In genomic region chr4:2253160-2254084, GRCh38 we compare ENCODE assay signal across 11 cellular contexts. TPM values are rescaled to one million over a fixed set of nuclear protein-coding genes. Genes with fewer than 3 reads are reported as not detected.
A peak's percentile ranks its signal among the peaks of the same experiment; 100 is the strongest.
DNase-seq lines count a peak whose midpoint lies in the region; ATAC-seq and TF ChIP-seq lines count a peak whose summit lies in the region.
"Had no signal": no experiment of that assay in that cellular context is flagged by ENCODE, and none has a peak within 500 bp of the region (broad histone marks: within the 10 kb centered on the region; RNA-seq: fewer than 3 reads in every experiment).

No MANE protein-coding gene starts in this region.

- DNase-seq in GM23338 (ENCODE audit: low spot score) (no peak), iPS-NIHi11 (ENCODE audit: low spot score) (peak; percentile 6), spleen (peak; percentile 72), PC-3 (no peak), OCI-M1 (lab: John Stamatoyannopoulos, UW) (no peak)
- DNase-seq in activated T-helper 2 cell treated with anti-CD3 and anti-CD28 coated beads, Interferon-gamma antibody, Interleukin-2, Interleukin-4, amounts not matched to agents 10 μg/mL and 5 μg/mL and 100 μg/mL, durations not matched to agents 14 hours and 24 hours and 36 hours (ENCODE audit: low spot score), result peak; percentile 7
- DNase-seq: activated T-cell treated with anti-CD3 and anti-CD28 coated beads for 4 hours, MG63 had no signal

- H3F3A ChIP-seq in GM23338 (replicated peaks; ENCODE audit: low read depth) (no peaks in the 10 kb centered on the region), PC-3 (ENCODE audit: low read length, unreplicated experiment) (no peaks in the 10 kb centered on the region)

- H3K4me1 ChIP-seq in GM23338 (ENCODE audit: insufficient read depth) (peaks cover 5% of the 10 kb centered on the region; the same call in 1 of the 2 replicates), spleen (peaks cover 21 to 96% (median 67%) of the 10 kb centered on the region in 6 donors), PC-3 (ENCODE audit: insufficient read depth, low read length) (no peaks in the 10 kb centered on the region)

- no peak overlapping the region for H3K27ac ChIP-seq in GM23338 (ENCODE audit: low read depth)
- peak overlapping the region in 4 of 8 donors; percentile 1 to 45 (median 16) for H3K27ac ChIP-seq in spleen
- no peak overlapping the region for H3K27ac ChIP-seq in PC-3 (ENCODE audit: low read length)

- no peaks in the 10 kb centered on the region for H3K9me3 ChIP-seq in spleen
- no peaks in the 10 kb centered on the region for H3K9me3 ChIP-seq in PC-3 (ENCODE audit: low read length)
- H3K9me3 ChIP-seq: breast epithelium, MG63 had no signal

- H4K20me1 ChIP-seq in GM23338 (replicated peaks; ENCODE audit: insufficient read depth), result no peaks in the 10 kb centered on the region
- H4K20me1 ChIP-seq in PC-3 (ENCODE audit: low read length), result no peaks in the 10 kb centered on the region

- POLR2A ChIA-PET in PC-3 (lab: Charles Lee; ENCODE audit: unreplicated experiment), result no interaction called here

- 86 to 89% (median 89%) methylated on average over 27 to 32 of the region's 32 CpGs for WGBS in spleen, 5 donors

- H3K36me3 ChIP-seq in GM23338 (ENCODE audit: insufficient read depth), result no peaks in the 10 kb centered on the region
- peaks cover 0 to 100% (median 73%) of the 10 kb centered on the region in 6 donors for H3K36me3 ChIP-seq in spleen
- no peaks in the 10 kb centered on the region for H3K36me3 ChIP-seq in PC-3 (ENCODE audit: low read depth, low read length)
- H3K36me3 ChIP-seq: breast epithelium, MG63 had no signal

- peaks cover 15% of the 10 kb centered on the region for H3K4me1 Mint-ChIP-seq in GM23338
- no peaks in the 10 kb centered on the region for H3K4me1 Mint-ChIP-seq in activated T-helper 2 cell treated with anti-CD3 and anti-CD28 coated beads, Interferon-gamma antibody, Interleukin-2, Interleukin-4, amounts not matched to agents 10 μg/mL and 5 μg/mL and 100 μg/mL, durations not matched to agents 14 hours and 24 hours and 36 hours (ENCODE audit: low read depth)

- H3K27me3 Mint-ChIP-seq in GM23338 (ENCODE audit: insufficient read depth, low read depth, poor library complexity), result peaks cover 7% of the 10 kb centered on the region
- H3K27me3 Mint-ChIP-seq in activated T-helper 2 cell treated with anti-CD3 and anti-CD28 coated beads, Interferon-gamma antibody, Interleukin-2, Interleukin-4, amounts not matched to agents 10 μg/mL and 5 μg/mL and 100 μg/mL, durations not matched to agents 14 hours and 24 hours and 36 hours (ENCODE audit: low read depth), result no peaks in the 10 kb centered on the region

- no peak overlapping the region for H3K4me2 ChIP-seq in GM23338
- no peak overlapping the region for H3K4me2 ChIP-seq in PC-3 (ENCODE audit: low read length)

- peak overlapping the region; percentile 70; the same call in 1 of the 2 replicates for H3K27ac Mint-ChIP-seq in GM23338
- H3K27ac Mint-ChIP-seq in activated T-helper 2 cell treated with anti-CD3 and anti-CD28 coated beads, Interferon-gamma antibody, Interleukin-2, Interleukin-4, amounts not matched to agents 10 μg/mL and 5 μg/mL and 100 μg/mL, durations not matched to agents 14 hours and 24 hours and 36 hours, result no peak overlapping the region
- H3K27ac Mint-ChIP-seq: T-helper 2 cell treated with Interferon-gamma antibody and Interleukin-4, amounts not matched to agents 5 μg/mL and 100 μg/mL, for 36 hours had no signal

- TF ChIP-seq CTCF in GM23338 (conservative IDR thresholded peaks at IDR 0.05; ENCODE audit: low read depth in 2 of 2) (no peak), spleen (IDR thresholded peaks at IDR 0.05 in 8 of 11, conservative IDR thresholded peaks at IDR 0.05 in 3 of 11) (no peak), PC-3 (conservative IDR thresholded peaks at IDR 0.05; ENCODE audit: low read depth, low read length) (no peak)

- no peak for TF ChIP-seq POLR2A in spleen (IDR thresholded peaks at IDR 0.05)

- H3K9me2 ChIP-seq in GM23338 (ENCODE audit: insufficient read depth) (no peaks in the 10 kb centered on the region), PC-3 (replicated peaks; ENCODE audit: low read length) (no peaks in the 10 kb centered on the region)

- H3K79me2 ChIP-seq in GM23338 (replicated peaks; ENCODE audit: insufficient read depth) (no peaks in the 10 kb centered on the region), PC-3 (ENCODE audit: low read length) (no peaks in the 10 kb centered on the region)

- ATAC-seq in GM23338 (no peak), PC-3 (no peak), GM21786 (IDR thresholded peaks at IDR 0.05; ENCODE audit: unreplicated experiment) (no peak)

- H3K27me3 ChIP-seq in GM23338 (ENCODE audit: insufficient read depth), result no peaks in the 10 kb centered on the region
- H3K27me3 ChIP-seq in spleen (replicated peaks in 1 of 7), result no peaks in the 10 kb centered on the region
- no peaks in the 10 kb centered on the region for H3K27me3 ChIP-seq in PC-3 (ENCODE audit: low read length)
- H3K27me3 ChIP-seq: breast epithelium, MG63 had no signal

- no peak overlapping the region for H3K4me3 ChIP-seq in GM23338
- no peak overlapping the region for H3K4me3 ChIP-seq in spleen
- H3K4me3 ChIP-seq in PC-3 (ENCODE audit: low read length), result no peak overlapping the region
- H3K4me3 ChIP-seq: breast epithelium, MG63 had no signal

- intact Hi-C loops in activated T-helper 2 cell treated with anti-CD3 and anti-CD28 coated beads, Interferon-gamma antibody, Interleukin-2, Interleukin-4, amounts not matched to agents 10 μg/mL and 5 μg/mL and 100 μg/mL, durations not matched to agents 14 hours and 24 hours and 36 hours (cut with micrococcal nuclease), result no loop called here
- intact Hi-C loops in spleen (cut with DNase I; ENCODE audit: low total_unique reads) (no loop called here), PC-3 (cut with micrococcal nuclease) (no loop called here)

- no peak overlapping the region for H2AFZ ChIP-seq in GM23338
- no peak overlapping the region for H2AFZ ChIP-seq in PC-3 (ENCODE audit: low read length)

- no peaks in the 10 kb centered on the region; the same call in 2 of the 3 replicates for H3K36me3 Mint-ChIP-seq in GM23338 (ENCODE audit: low read depth)
- H3K36me3 Mint-ChIP-seq in activated T-helper 2 cell treated with anti-CD3 and anti-CD28 coated beads, Interferon-gamma antibody, Interleukin-2, Interleukin-4, amounts not matched to agents 10 μg/mL and 5 μg/mL and 100 μg/mL, durations not matched to agents 14 hours and 24 hours and 36 hours (ENCODE audit: low read depth), result no peaks in the 10 kb centered on the region

- H3K9me3 Mint-ChIP-seq in GM23338, result no peaks in the 10 kb centered on the region
- no peaks in the 10 kb centered on the region for H3K9me3 Mint-ChIP-seq in activated T-helper 2 cell treated with anti-CD3 and anti-CD28 coated beads, Interferon-gamma antibody, Interleukin-2, Interleukin-4, amounts not matched to agents 10 μg/mL and 5 μg/mL and 100 μg/mL, durations not matched to agents 14 hours and 24 hours and 36 hours
- H3K9me3 Mint-ChIP-seq: T-helper 2 cell treated with Interferon-gamma antibody and Interleukin-4, amounts not matched to agents 5 μg/mL and 100 μg/mL, for 36 hours had no signal

- H3K4me3 Mint-ChIP-seq in GM23338, result no peak overlapping the region; the same call in 2 of the 3 replicates
- no peak overlapping the region for H3K4me3 Mint-ChIP-seq in activated T-helper 2 cell treated with anti-CD3 and anti-CD28 coated beads, Interferon-gamma antibody, Interleukin-2, Interleukin-4, amounts not matched to agents 10 μg/mL and 5 μg/mL and 100 μg/mL, durations not matched to agents 14 hours and 24 hours and 36 hours (ENCODE audit: low read depth)
- H3K4me3 Mint-ChIP-seq: T-helper 2 cell treated with Interferon-gamma antibody and Interleukin-4, amounts not matched to agents 5 μg/mL and 100 μg/mL, for 36 hours had no signal

- H3K9ac ChIP-seq in PC-3 (ENCODE audit: low read length), result no peak overlapping the region

- CTCF ChIA-PET in PC-3 (lab: Charles Lee), result no interaction called here

- no TSS peak for BruUV-seq in PC-3 (replicated peaks; lab: Mats Ljungman, UMichigan)

TF ChIP-seq in GM23338, 12 proteins besides CTCF, POLR2A, EP300 and RAD21 (continues in another document):
- TF ChIP-seq, protein P1, sequence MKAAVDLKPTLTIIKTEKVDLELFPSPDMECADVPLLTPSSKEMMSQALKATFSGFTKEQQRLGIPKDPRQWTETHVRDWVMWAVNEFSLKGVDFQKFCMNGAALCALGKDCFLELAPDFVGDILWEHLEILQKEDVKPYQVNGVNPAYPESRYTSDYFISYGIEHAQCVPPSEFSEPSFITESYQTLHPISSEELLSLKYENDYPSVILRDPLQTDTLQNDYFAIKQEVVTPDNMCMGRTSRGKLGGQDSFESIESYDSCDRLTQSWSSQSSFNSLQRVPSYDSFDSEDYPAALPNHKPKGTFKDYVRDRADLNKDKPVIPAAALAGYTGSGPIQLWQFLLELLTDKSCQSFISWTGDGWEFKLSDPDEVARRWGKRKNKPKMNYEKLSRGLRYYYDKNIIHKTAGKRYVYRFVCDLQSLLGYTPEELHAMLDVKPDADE (IDR thresholded peaks at IDR 0.05), result no peak
- TF ChIP-seq EZH2phosphoT487 (IDR thresholded peaks at IDR 0.05; ENCODE audit: unreplicated experiment) (no peak), EZH2 (IDR thresholded peaks at IDR 0.05; ENCODE audit: low read depth, unreplicated experiment) (no peak)

RNA-seq across cellular contexts. Expression of gene MXD4, which starts 8.5 kb away (rescaled TPM):
- total RNA-seq in GM23338 (2014; rRNA removed; shearing (Covaris generic)), result 19.9 and 26.4 TPM in 2 replicates
- polyA plus RNA-seq in GM23338 (2016; fragmentation: Nextera tagmentation; extraction: Ambion mirVana), result 6.9 and 11.5 TPM in 2 replicates
- 7.9 and 8.9 TPM in 2 replicates for total RNA-seq in activated T-helper 2 cell treated with anti-CD3 and anti-CD28 coated beads, Interferon-gamma antibody, Interleukin-2, Interleukin-4, amounts not matched to agents 10 μg/mL and 5 μg/mL and 100 μg/mL, durations not matched to agents 14 hours and 24 hours and 36 hours
- total RNA-seq in spleen, result 100 to 1,000 TPM in 5 of 7 donors, 10 to 100 TPM in 2; 51.8 to 128 (median 112) TPM
- polyA plus RNA-seq in spleen, result 100 to 1,000 TPM in 1 of 3 donors, 10 to 100 TPM in 2; 36.0 to 103 (median 38.4) TPM
- total RNA-seq in PC-3 (2014; rRNA removed), result 18.9 and 27.6 TPM in 2 replicates

RNA-seq across cellular contexts. Expression of gene HAUS3, which starts 11.5 kb away (rescaled TPM):
- 23.7 and 36.0 TPM in 2 replicates for total RNA-seq in GM23338 (2014; rRNA removed; shearing (Covaris generic))
- polyA plus RNA-seq in GM23338 (2016; fragmentation: Nextera tagmentation; extraction: Ambion mirVana), result 16.3 and 21.4 TPM in 2 replicates
- total RNA-seq in activated T-helper 2 cell treated with anti-CD3 and anti-CD28 coated beads, Interferon-gamma antibody, Interleukin-2, Interleukin-4, amounts not matched to agents 10 μg/mL and 5 μg/mL and 100 μg/mL, durations not matched to agents 14 hours and 24 hours and 36 hours, result 17.1 and 18.6 TPM in 2 replicates
- total RNA-seq in spleen, result 10 to 100 TPM; 16.2 to 22.4 (median 19.2) TPM
- 10 to 100 TPM; 10.3 to 15.0 (median 13.0) TPM for polyA plus RNA-seq in spleen
- 6.2 and 9.5 TPM in 2 replicates for total RNA-seq in PC-3 (2014; rRNA removed)

RNA-seq across cellular contexts. Expression of gene POLN, which starts 11.5 kb away (rescaled TPM):
- 1.8 and 4.8 TPM in 2 replicates for total RNA-seq in GM23338 (2014; rRNA removed; shearing (Covaris generic))
- polyA plus RNA-seq in GM23338 (2016; fragmentation: Nextera tagmentation; extraction: Ambion mirVana) (1.8 and 4.0 TPM in 2 replicates), spleen (1 to 10 TPM; 1.2 to 1.5 (median 1.5) TPM)
- total RNA-seq in activated T-helper 2 cell treated with anti-CD3 and anti-CD28 coated beads, Interferon-gamma antibody, Interleukin-2, Interleukin-4, amounts not matched to agents 10 μg/mL and 5 μg/mL and 100 μg/mL, durations not matched to agents 14 hours and 24 hours and 36 hours, result 1.3 and 1.4 TPM in 2 replicates
- total RNA-seq in spleen (1 to 10 TPM; 1.9 to 3.5 (median 2.9) TPM), PC-3 (2014; rRNA removed) (0.26 and 1.5 TPM in 2 replicates)

Comparison
In these comparisons a context has a peak if more than half of its experiments do, and no peak if none do; other contexts are left out.
1. DNase-seq: peak in activated T-helper 2 cell treated with anti-CD3 and anti-CD28 coated beads, Interferon-gamma antibody, Interleukin-2, Interleukin-4, amounts not matched to agents 10 μg/mL and 5 μg/mL and 100 μg/mL, durations not matched to agents 14 hours and 24 hours and 36 hours (single experiment), iPS-NIHi11 (single experiment) and spleen (single experiment); none in GM23338 (single experiment), PC-3 (single experiment) and OCI-M1 (single experiment).